13 cellular contexts compared by ENCODE assay signal in the genomic region with DNA sequence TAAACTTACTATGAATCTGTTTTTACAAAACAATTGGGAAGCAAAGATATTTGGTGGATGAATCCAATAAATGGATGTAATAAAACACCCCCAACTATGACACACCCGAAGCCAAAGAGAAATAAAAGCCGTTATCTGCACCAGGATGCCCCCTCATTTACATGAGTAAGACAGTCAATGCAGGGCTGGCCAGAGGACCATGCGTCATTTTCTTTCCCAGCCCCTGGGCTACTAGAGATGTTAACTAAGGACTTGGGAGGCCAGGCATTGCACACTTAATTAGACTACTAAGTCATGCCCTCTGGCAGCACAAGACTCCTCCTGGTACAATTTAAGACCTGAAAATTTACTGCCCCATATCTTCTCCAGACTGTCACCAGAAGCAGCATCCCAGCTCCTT. TPM values are rescaled to one million over a fixed set of nuclear protein-coding genes. Genes with fewer than 3 reads are reported as not detected.
DNase-seq lines count a peak whose midpoint lies in the region; ATAC-seq, FAIRE-seq and TF ChIP-seq lines count a peak whose summit lies in the region.
"Had no signal": no experiment of that assay in that cellular context is flagged by ENCODE, and none has a peak within 500 bp of the region (broad histone marks: within the 10 kb centered on the region; RNA-seq: fewer than 3 reads in every experiment).

No MANE protein-coding gene starts in this region.

- H2BK5ac ChIP-seq in mesenchymal stem cell (ENCODE audit: low read depth, low read length, poor library complexity, severe bottlenecking), result no peak overlapping the region

- H3K9ac ChIP-seq in mesenchymal stem cell (ENCODE audit: low read length), result peak overlapping the region; percentile 94

- no peaks in the 10 kb centered on the region for H3K27me3 Mint-ChIP-seq in activated naive CD8-positive, alpha-beta T cell treated with anti-CD3 and anti-CD28 coated beads, Interleukin-2, amount 50 U/mL, for 24 hours

- H2BK12ac ChIP-seq in mesenchymal stem cell (ENCODE audit: low read length in 2 of 2), result no peak overlapping the region

- no peak overlapping the region for H3K27ac ChIP-seq in mesenchymal stem cell (ENCODE audit: low read length, poor library complexity, severe bottlenecking)
- H3K27ac ChIP-seq: brain microvascular endothelial cell, WERI-Rb-1 had no signal

- no peak overlapping the region for H3K4me3 ChIP-seq in AG09309 (ENCODE audit: control insufficient read depth, low read depth, low read length)
- H3K4me3 ChIP-seq in mesenchymal stem cell (ENCODE audit: insufficient read depth in 1 of 2, low read depth in 1 of 2, low read length in 2 of 2), result no peak overlapping the region

- TF ChIP-seq CTCF in AG09309 (IDR thresholded peaks at IDR 0.05; ENCODE audit: control insufficient read depth, insufficient read depth, low read depth, low read length, missing control alignments), result no peak

- peaks cover 36% of the 10 kb centered on the region for H3K4me1 ChIP-seq in mesenchymal stem cell (ENCODE audit: control insufficient read depth, insufficient read depth, low read depth, low read length)

- no peak overlapping the region for H2AK5ac ChIP-seq in mesenchymal stem cell (ENCODE audit: low read length, severe bottlenecking)

- H3K36me3 Mint-ChIP-seq in activated naive CD8-positive, alpha-beta T cell treated with anti-CD3 and anti-CD28 coated beads, Interleukin-2, amount 50 U/mL, for 24 hours (ENCODE audit: low read depth), result peaks cover 29% of the 10 kb centered on the region

- no peak overlapping the region for H3K14ac ChIP-seq in mesenchymal stem cell (ENCODE audit: low read length in 2 of 2)

- H3K9me3 Mint-ChIP-seq in activated naive CD8-positive, alpha-beta T cell treated with anti-CD3 and anti-CD28 coated beads, Interleukin-2, amount 50 U/mL, for 24 hours, result no peaks in the 10 kb centered on the region

- H2AFZ ChIP-seq in mesenchymal stem cell (ENCODE audit: low read depth, low read length), result no peak overlapping the region

- no peak overlapping the region for H4K91ac ChIP-seq in mesenchymal stem cell (ENCODE audit: low read length)

- H3K36me3 ChIP-seq in mesenchymal stem cell (ENCODE audit: control insufficient read depth in 1 of 2, insufficient read depth in 2 of 2, low read depth in 1 of 2, low read length in 2 of 2), result peaks cover 35 to 51% of the 10 kb centered on the region in 2 experiments

- no peak overlapping the region for H3K4me2 ChIP-seq in mesenchymal stem cell (ENCODE audit: low read length, poor library complexity, severe bottlenecking)

- H3K18ac ChIP-seq in mesenchymal stem cell (ENCODE audit: low read depth in 1 of 2, low read length in 2 of 2), result no peak overlapping the region

- H3K27ac Mint-ChIP-seq in activated naive CD8-positive, alpha-beta T cell treated with anti-CD3 and anti-CD28 coated beads, Interleukin-2, amount 50 U/mL, for 24 hours, result peak overlapping the region; percentile 96

- no peak overlapping the region for H2BK120ac ChIP-seq in mesenchymal stem cell (ENCODE audit: low read depth, low read length)

- ATAC-seq in activated naive CD8-positive, alpha-beta T cell treated with anti-CD3 and anti-CD28 coated beads, Interleukin-2, amount 50 U/mL, for 24 hours, result no peak
- no peak for ATAC-seq in HG02623 (IDR thresholded peaks at IDR 0.05; ENCODE audit: unreplicated experiment)

- H3K4me3 Mint-ChIP-seq in activated naive CD8-positive, alpha-beta T cell treated with anti-CD3 and anti-CD28 coated beads, Interleukin-2, amount 50 U/mL, for 24 hours, result peak overlapping the region; percentile 93

- no peak for FAIRE-seq in RCC 7860 (lab: Jason Lieb, UNC)

- H3K27me3 ChIP-seq in mesenchymal stem cell (ENCODE audit: control insufficient read depth in 1 of 2, insufficient read depth in 1 of 2, low read length in 2 of 2), result no peaks in the 10 kb centered on the region
- H3K27me3 ChIP-seq: brain microvascular endothelial cell had no signal

- no peak overlapping the region for H4K8ac ChIP-seq in mesenchymal stem cell (ENCODE audit: low read length)

- no peak overlapping the region for H2BK15ac ChIP-seq in mesenchymal stem cell (ENCODE audit: low read depth, poor library complexity, severe bottlenecking)

- H3K79me1 ChIP-seq in mesenchymal stem cell (replicated peaks; ENCODE audit: low read length, poor library complexity, severe bottlenecking), result peaks cover 22% of the 10 kb centered on the region

- WGBS in mesenchymal stem cell, result 72% methylated on average over 3 of the region's 3 CpGs

- H3K4me1 Mint-ChIP-seq in activated naive CD8-positive, alpha-beta T cell treated with anti-CD3 and anti-CD28 coated beads, Interleukin-2, amount 50 U/mL, for 24 hours, result peaks cover 46% of the 10 kb centered on the region

- DNase-seq in AG09309 (ENCODE audit: low read depth), result peak; percentile 85
- DNase-seq in GM03348 (ENCODE audit: low spot score), result peak; percentile 57
- no peak for DNase-seq in activated naive CD8-positive, alpha-beta T cell treated with anti-CD3 and anti-CD28 coated beads, Interleukin-2, amount 50 U/mL, for 24 hours
- DNase-seq in mesenchymal stem cell, result peak; percentile 38
- DNase-seq in GOT3 (lab: John Stamatoyannopoulos, UW), result no peak
- no peak for DNase-seq in RCC 7860 (ENCODE audit: low spot score)
- DNase-seq in 8988T, result no peak
- DNase-seq: brain microvascular endothelial cell, GDM1, KBM-7, NCI-H526, WERI-Rb-1 had no signal

- H3K9me3 ChIP-seq in mesenchymal stem cell (ENCODE audit: control insufficient read depth, low read length), result no peaks in the 10 kb centered on the region

- no peak overlapping the region for H3K4ac ChIP-seq in mesenchymal stem cell (ENCODE audit: low read depth in 1 of 2, low read length in 2 of 2)

- no peak overlapping the region for H3K23ac ChIP-seq in mesenchymal stem cell (ENCODE audit: low read length in 2 of 2)

RNA-seq across cellular contexts. Expression of a gene that starts 3.2 kb away (rescaled TPM):
- polyA plus RNA-seq in mesenchymal stem cell (2013, experiment 1 of 2), result 37.2 TPM
- 35.9 TPM for polyA plus RNA-seq in mesenchymal stem cell (2013, experiment 2 of 2)

RNA-seq across cellular contexts. Expression of a gene that starts 18.0 kb away (rescaled TPM):
- not detected for polyA plus RNA-seq in mesenchymal stem cell (2013, experiment 1 of 2)
- polyA plus RNA-seq in mesenchymal stem cell (2013, experiment 2 of 2), result not detected

RNA-seq across cellular contexts. Expression of a gene that starts 39.1 kb away (rescaled TPM):
- polyA plus RNA-seq in mesenchymal stem cell (2013, experiment 1 of 2), result 6.7 TPM
- polyA plus RNA-seq in mesenchymal stem cell (2013, experiment 2 of 2), result 6.5 TPM

Comparison
In these comparisons a context has a peak if more than half of its experiments do, and no peak if none do; other contexts are left out.
1. DNase-seq: peak in AG09309 (single experiment), GM03348 (single experiment) and mesenchymal stem cell (single experiment); none in activated naive CD8-positive, alpha-beta T cell treated with anti-CD3 and anti-CD28 coated beads, Interleukin-2, amount 50 U/mL, for 24 hours (single experiment), GOT3 (single experiment), RCC 7860 (single experiment) and 8988T (single experiment).